ENCODE assay signal across 8 cellular contexts in the genomic region with DNA sequence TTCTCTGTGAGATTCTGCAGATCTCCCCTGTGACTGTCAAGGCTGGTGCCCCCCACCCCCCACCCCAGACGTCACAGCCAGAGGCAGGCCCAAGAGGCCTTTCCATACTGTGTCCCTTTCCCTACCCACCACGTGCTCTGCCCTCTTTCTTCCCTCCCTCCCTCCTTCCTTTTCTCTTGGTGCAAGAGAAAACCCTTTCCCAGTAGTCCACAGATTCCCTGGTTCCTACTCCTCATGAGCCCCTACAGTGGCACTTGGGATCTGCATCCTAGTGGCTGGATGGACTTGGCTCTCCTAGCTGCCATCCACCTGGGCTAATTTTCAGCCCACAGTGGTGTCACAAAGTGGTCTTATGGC. TPM values are rescaled to one million over a fixed set of nuclear protein-coding genes. Genes with fewer than 3 reads are reported as not detected.
DNase-seq lines count a peak whose midpoint lies in the region; ATAC-seq and TF ChIP-seq lines count a peak whose summit lies in the region.

No MANE protein-coding gene starts in this region.

- ATAC-seq in psoas muscle (no peak), left lobe of liver (no peak), HG03469 (IDR thresholded peaks at IDR 0.05; ENCODE audit: unreplicated experiment) (no peak)

- DNase-seq in DMS79 treated with DMSO at 0.1 percent for 48 hours (lab: John Stamatoyannopoulos, UW), result peak; percentile 46
- DNase-seq in DMS79 (lab: John Stamatoyannopoulos, UW), result no peak
- peak; percentile 33 to 42 for DNase-seq in Kasumi-1 (lab: John Stamatoyannopoulos, UW)
- DNase-seq in colonic mucosa, result no peak
- no peak for DNase-seq in psoas muscle
- no peak for DNase-seq in HEK293T (ENCODE audit: extremely low spot score)
- no peak for DNase-seq in left lobe of liver (ENCODE audit: low spot score)

- intact Hi-C loops in colonic mucosa (cut with DNase I), result loop anchor here (10.0 kb wide), 1 partner anchor 147 kb away; no protein-coding TSS in a partner anchor
- intact Hi-C loops in psoas muscle (cut with DNase I), result loop anchor here in 1 of 2 donors (5.0 kb wide), 1 partner anchor 36 kb away; no protein-coding TSS in a partner anchor

- no peak overlapping the region for H3K4me3 ChIP-seq in colonic mucosa
- H3K4me3 ChIP-seq in psoas muscle, result no peak overlapping the region

- no peaks in the 10 kb centered on the region for H3K9me3 ChIP-seq in colonic mucosa
- no peaks in the 10 kb centered on the region for H3K9me3 ChIP-seq in psoas muscle

- peak overlapping the region; percentile 94 for H3K27ac ChIP-seq in colonic mucosa
- peak overlapping the region; percentile 89 for H3K27ac ChIP-seq in psoas muscle

- POLR2A ChIA-PET in HEK293T (lab: Yijun Ruan, JAX), result interaction anchor here (1.2 kb wide), 1 partner anchor 35 kb away, joined by 3 read pairs; a partner anchor contains a TSS

- 17 to 20% (median 18%) methylated on average over 2 of the region's 2 CpGs for WGBS in psoas muscle, 3 donors

- TF ChIP-seq CTCF in colonic mucosa (IDR thresholded peaks at IDR 0.05) (no peak), psoas muscle (IDR thresholded peaks at IDR 0.05) (no peak)

- H3K4me1 ChIP-seq in colonic mucosa (peaks cover 64% of the 10 kb centered on the region), psoas muscle (peaks cover 92% of the 10 kb centered on the region)

- peak overlapping the region; percentile 15 to 90 for H3K9ac ChIP-seq in colonic mucosa (ENCODE audit: low read depth in 2 of 2, low read length in 2 of 2)

- H3K36me3 ChIP-seq in colonic mucosa, result no peaks in the 10 kb centered on the region
- no peaks in the 10 kb centered on the region for H3K36me3 ChIP-seq in psoas muscle (ENCODE audit: insufficient read depth in 1 of 2, low read depth in 1 of 2)

- H3K27me3 ChIP-seq in colonic mucosa, result no peaks in the 10 kb centered on the region
- no peaks in the 10 kb centered on the region for H3K27me3 ChIP-seq in psoas muscle (ENCODE audit: insufficient read depth in 3 of 3, low read length in 2 of 3)

- CTCF ChIA-PET in HEK293T (lab: Yijun Ruan, JAX), result no interaction called here

TF ChIP-seq in HEK293T, 16 proteins besides CTCF, POLR2A, EP300 and RAD21:
- no peak for TF ChIP-seq SP1 (IDR thresholded peaks at IDR 0.05)
- no peak for TF ChIP-seq ELF4 (IDR thresholded peaks at IDR 0.05)
- no peak for TF ChIP-seq SUZ12 (IDR thresholded peaks at IDR 0.05)
- TF ChIP-seq NFRKB (IDR thresholded peaks at IDR 0.05), result no peak
- TF ChIP-seq, protein P1, sequence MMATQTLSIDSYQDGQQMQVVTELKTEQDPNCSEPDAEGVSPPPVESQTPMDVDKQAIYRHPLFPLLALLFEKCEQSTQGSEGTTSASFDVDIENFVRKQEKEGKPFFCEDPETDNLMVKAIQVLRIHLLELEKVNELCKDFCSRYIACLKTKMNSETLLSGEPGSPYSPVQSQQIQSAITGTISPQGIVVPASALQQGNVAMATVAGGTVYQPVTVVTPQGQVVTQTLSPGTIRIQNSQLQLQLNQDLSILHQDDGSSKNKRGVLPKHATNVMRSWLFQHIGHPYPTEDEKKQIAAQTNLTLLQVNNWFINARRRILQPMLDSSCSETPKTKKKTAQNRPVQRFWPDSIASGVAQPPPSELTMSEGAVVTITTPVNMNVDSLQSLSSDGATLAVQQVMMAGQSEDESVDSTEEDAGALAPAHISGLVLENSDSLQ (IDR thresholded peaks at IDR 0.05), result no peak
- no peak for TF ChIP-seq L3MBTL2 (conservative IDR thresholded peaks at IDR 0.05)
- no peak for TF ChIP-seq ARNT (IDR thresholded peaks at IDR 0.05)
- no peak for TF ChIP-seq HDGF (IDR thresholded peaks at IDR 0.05; ENCODE audit: borderline replicate concordance)
- no peak for TF ChIP-seq BHLHE40 (IDR thresholded peaks at IDR 0.05; ENCODE audit: borderline replicate concordance)
- TF ChIP-seq FOXK2 (IDR thresholded peaks at IDR 0.05), result no peak
- no peak for TF ChIP-seq CTBP1 (IDR thresholded peaks at IDR 0.05; ENCODE audit: borderline replicate concordance)
- no peak for TF ChIP-seq TARDBP (IDR thresholded peaks at IDR 0.05)
- TF ChIP-seq ZNF384 (IDR thresholded peaks at IDR 0.05), result no peak
- no peak for TF ChIP-seq FOXM1 (IDR thresholded peaks at IDR 0.05; ENCODE audit: borderline replicate concordance)

RNA-seq across cellular contexts. Expression of a gene that starts 35.1 kb away (rescaled TPM):
- 10 to 100 TPM; 68.9 to 92.3 TPM for total RNA-seq in colonic mucosa
- total RNA-seq in psoas muscle, result 10 to 100 TPM; 11.9 to 45.6 (median 25.2) TPM
- 10 to 100 TPM; 14.5 to 29.0 (median 20.4) TPM for polyA plus RNA-seq in psoas muscle
- total RNA-seq in left lobe of liver, result 91.9 TPM

Comparison
In these comparisons a context has a peak if more than half of its experiments do, and no peak if none do; other contexts are left out.
1. DNase-seq: peak in DMS79 treated with DMSO at 0.1 percent for 48 hours (single experiment) and Kasumi-1 (2 of 2); none in DMS79 (single experiment), colonic mucosa (single experiment), psoas muscle (0 of 2), HEK293T (single experiment) and left lobe of liver (single experiment).